ENCODE assay signal across 1 cellular context in the genomic region with DNA sequence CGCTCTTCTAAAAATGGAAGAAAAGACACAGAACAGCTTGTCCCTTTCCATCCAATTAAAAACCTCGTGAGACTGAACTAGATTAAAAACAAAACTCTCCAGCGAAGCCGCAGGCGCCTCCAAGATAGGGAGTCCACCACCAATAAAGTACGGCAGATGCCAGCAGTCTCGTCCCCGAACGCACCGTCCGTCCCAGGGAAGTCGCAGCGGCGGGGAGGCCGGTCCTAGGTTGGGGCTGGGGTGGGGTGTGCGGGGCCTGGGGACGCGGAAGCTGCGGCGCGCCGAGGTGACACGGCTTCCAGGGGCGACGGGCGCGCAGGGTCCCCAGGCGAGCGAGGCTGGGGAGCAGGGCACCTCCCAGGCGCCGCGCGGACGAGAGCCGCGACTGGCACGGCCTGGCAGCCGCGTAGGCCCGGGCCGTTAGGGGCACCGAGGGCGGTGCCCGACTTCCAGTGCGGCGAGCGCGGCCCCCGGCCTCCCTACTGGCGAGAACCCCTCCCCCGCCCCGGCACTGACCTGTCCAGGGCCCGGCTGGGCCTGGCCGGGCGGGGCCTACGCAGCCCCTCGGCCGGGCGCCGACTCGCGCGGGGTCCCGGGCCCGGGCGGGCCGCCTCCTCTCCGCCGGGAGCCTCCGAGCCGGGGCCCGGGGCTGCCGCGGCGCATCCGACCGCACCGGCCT.
A peak's percentile ranks its signal among the peaks of the same experiment; 100 is the strongest.
TF ChIP-seq lines count a peak whose summit lies in the region.

No MANE protein-coding gene starts in this region.

TF ChIP-seq in HepG2, 621 proteins besides CTCF, POLR2A, EP300 and RAD21 (continued from another document):
- TF ChIP-seq, protein P1, sequence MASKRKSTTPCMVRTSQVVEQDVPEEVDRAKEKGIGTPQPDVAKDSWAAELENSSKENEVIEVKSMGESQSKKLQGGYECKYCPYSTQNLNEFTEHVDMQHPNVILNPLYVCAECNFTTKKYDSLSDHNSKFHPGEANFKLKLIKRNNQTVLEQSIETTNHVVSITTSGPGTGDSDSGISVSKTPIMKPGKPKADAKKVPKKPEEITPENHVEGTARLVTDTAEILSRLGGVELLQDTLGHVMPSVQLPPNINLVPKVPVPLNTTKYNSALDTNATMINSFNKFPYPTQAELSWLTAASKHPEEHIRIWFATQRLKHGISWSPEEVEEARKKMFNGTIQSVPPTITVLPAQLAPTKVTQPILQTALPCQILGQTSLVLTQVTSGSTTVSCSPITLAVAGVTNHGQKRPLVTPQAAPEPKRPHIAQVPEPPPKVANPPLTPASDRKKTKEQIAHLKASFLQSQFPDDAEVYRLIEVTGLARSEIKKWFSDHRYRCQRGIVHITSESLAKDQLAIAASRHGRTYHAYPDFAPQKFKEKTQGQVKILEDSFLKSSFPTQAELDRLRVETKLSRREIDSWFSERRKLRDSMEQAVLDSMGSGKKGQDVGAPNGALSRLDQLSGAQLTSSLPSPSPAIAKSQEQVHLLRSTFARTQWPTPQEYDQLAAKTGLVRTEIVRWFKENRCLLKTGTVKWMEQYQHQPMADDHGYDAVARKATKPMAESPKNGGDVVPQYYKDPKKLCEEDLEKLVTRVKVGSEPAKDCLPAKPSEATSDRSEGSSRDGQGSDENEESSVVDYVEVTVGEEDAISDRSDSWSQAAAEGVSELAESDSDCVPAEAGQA (IDR thresholded peaks at IDR 0.05; ENCODE audit: low read depth) = no peak
- TF ChIP-seq, protein P1 (CRISPR knock-in tag; IDR thresholded peaks at IDR 0.05; ENCODE audit: borderline replicate concordance) = no peak
- TF ChIP-seq, protein P2, sequence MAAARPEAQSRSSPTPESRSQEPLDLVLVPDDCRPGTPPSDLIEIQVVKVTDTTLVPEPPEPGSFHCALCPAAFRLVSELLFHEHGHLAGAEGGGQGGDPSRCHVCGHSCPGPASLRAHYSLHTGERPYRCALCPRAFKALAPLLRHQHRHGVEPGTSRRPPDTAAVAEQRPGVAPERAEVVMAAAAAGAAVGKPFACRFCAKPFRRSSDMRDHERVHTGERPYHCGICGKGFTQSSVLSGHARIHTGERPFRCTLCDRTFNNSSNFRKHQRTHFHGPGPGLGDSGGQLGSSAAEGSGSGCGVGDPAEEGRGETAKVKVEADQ (CRISPR knock-in tag; IDR thresholded peaks at IDR 0.05; ENCODE audit: borderline replicate concordance) = peak; percentile 3; the same call in 1 of the 2 replicates
- TF ChIP-seq ZNF768 (CRISPR knock-in tag; IDR thresholded peaks at IDR 0.05) = peak; percentile 45; the same call in 1 of the 2 replicates
- peak; percentile 43; the same call in 1 of the 2 replicates for TF ChIP-seq POLR2G (IDR thresholded peaks at IDR 0.05; ENCODE audit: low read depth, low read length)
- TF ChIP-seq HNRNPK (IDR thresholded peaks at IDR 0.05; ENCODE audit: low read depth, low read length, poor library complexity, severe bottlenecking) = peak; percentile 65
